In the genomic region with DNA sequence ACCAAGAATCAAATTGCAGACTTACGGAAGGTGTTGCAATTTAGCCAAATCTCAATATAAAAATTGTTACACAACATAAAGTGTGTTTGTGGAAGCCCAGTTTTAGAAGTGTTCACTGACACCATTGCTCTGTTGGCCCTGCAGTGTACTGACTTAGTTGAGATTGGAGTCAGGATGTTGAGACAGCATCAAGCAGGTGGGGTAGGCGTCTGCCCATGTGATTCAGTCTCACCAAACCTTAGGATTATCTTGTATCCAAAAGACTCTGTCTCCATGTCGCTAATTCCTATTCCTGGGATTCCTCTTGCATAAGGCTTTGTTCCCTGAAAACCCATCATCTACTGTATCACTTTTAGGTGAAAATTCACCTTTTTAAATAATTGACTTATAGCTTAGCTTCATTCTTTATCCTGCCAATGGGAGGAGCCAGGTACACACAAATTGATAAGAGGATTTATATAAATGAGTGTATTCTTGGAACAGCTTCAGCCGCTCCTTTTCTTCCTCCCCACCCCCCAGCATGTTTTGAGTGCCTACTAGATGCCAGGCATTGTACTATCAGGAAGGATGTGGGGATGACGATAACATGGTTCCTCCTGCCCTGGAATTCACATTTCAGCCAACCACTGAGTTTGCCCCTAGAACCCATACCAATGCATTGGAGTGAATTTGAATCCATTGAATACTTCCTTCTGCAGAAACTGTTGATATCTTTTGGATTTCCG, we compare ENCODE assay signal across 1 cellular context.
TF ChIP-seq lines count a peak whose summit lies in the region.

No MANE protein-coding gene starts in this region.

TF ChIP-seq in GM12878, 131 proteins besides CTCF, POLR2A, EP300 and RAD21:
- TF ChIP-seq TCF3 (IDR thresholded peaks at IDR 0.05; ENCODE audit: borderline replicate concordance, insufficient read depth, low read depth, low read length) (no peak), FOXM1 (IDR thresholded peaks at IDR 0.05; ENCODE audit: low read depth, low read length) (no peak), HDAC6 (IDR thresholded peaks at IDR 0.05; ENCODE audit: unreplicated experiment) (no peak), SMARCA5 (IDR thresholded peaks at IDR 0.05) (no peak), IKZF2 (IDR thresholded peaks at IDR 0.05) (no peak), JUND (IDR thresholded peaks at IDR 0.05; ENCODE audit: low read depth, low read length) (no peak), NR2C2 (IDR thresholded peaks at IDR 0.05; ENCODE audit: borderline replicate concordance, control insufficient read depth, insufficient read length, low read depth) (no peak), FOXK2 (IDR thresholded peaks at IDR 0.05) (no peak), CHD1 (IDR thresholded peaks at IDR 0.05; ENCODE audit: low read depth, low read length) (no peak)
- TF ChIP-seq, protein P1, sequence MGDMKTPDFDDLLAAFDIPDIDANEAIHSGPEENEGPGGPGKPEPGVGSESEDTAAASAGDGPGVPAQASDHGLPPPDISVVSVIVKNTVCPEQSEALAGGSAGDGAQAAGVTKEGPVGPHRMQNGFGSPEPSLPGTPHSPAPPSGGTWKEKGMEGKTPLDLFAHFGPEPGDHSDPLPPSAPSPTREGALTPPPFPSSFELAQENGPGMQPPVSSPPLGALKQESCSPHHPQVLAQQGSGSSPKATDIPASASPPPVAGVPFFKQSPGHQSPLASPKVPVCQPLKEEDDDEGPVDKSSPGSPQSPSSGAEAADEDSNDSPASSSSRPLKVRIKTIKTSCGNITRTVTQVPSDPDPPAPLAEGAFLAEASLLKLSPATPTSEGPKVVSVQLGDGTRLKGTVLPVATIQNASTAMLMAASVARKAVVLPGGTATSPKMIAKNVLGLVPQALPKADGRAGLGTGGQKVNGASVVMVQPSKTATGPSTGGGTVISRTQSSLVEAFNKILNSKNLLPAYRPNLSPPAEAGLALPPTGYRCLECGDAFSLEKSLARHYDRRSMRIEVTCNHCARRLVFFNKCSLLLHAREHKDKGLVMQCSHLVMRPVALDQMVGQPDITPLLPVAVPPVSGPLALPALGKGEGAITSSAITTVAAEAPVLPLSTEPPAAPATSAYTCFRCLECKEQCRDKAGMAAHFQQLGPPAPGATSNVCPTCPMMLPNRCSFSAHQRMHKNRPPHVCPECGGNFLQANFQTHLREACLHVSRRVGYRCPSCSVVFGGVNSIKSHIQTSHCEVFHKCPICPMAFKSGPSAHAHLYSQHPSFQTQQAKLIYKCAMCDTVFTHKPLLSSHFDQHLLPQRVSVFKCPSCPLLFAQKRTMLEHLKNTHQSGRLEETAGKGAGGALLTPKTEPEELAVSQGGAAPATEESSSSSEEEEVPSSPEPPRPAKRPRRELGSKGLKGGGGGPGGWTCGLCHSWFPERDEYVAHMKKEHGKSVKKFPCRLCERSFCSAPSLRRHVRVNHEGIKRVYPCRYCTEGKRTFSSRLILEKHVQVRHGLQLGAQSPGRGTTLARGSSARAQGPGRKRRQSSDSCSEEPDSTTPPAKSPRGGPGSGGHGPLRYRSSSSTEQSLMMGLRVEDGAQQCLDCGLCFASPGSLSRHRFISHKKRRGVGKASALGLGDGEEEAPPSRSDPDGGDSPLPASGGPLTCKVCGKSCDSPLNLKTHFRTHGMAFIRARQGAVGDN (IDR thresholded peaks at IDR 0.05), result no peak
- TF ChIP-seq, protein P2, sequence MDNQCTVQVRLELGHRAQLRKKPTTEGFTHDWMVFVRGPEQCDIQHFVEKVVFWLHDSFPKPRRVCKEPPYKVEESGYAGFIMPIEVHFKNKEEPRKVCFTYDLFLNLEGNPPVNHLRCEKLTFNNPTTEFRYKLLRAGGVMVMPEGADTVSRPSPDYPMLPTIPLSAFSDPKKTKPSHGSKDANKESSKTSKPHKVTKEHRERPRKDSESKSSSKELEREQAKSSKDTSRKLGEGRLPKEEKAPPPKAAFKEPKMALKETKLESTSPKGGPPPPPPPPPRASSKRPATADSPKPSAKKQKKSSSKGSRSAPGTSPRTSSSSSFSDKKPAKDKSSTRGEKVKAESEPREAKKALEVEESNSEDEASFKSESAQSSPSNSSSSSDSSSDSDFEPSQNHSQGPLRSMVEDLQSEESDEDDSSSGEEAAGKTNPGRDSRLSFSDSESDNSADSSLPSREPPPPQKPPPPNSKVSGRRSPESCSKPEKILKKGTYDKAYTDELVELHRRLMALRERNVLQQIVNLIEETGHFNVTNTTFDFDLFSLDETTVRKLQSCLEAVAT (IDR thresholded peaks at IDR 0.05), result no peak
TF ChIP-seq in GM12878: peak in this region for 0.
